ENCODE assay signal across 8 cellular contexts in the genomic region with DNA sequence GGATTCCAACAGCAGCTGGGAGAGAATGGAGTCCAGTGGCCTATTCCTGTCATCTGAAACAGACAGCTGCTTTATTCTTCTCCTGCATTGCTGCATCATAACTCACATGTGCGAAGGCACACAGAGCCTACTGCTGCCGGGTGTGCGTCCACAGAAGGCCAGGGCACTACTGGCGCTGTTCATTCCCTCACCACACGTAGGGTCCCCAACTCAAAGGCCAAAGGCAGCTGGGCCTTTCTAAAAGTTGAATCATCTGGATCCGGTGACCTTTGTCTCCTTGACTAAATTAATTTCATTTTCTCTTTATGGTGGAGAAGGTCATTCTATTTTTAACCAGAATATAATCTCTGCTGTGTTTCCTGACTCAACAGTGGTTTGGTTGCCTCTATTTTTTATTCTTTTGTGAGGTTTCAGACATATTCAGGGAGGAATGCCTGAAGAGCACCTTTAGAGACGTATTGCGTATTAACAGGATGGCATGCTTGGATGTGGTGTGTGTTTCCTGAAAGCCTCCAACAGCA. TPM values are rescaled to one million over a fixed set of nuclear protein-coding genes. Genes with fewer than 3 reads are reported as not detected.
A peak's percentile ranks its signal among the peaks of the same experiment; 100 is the strongest.
DNase-seq lines count a peak whose midpoint lies in the region; ATAC-seq lines count a peak whose summit lies in the region.
"Had no signal": no experiment of that assay in that cellular context is flagged by ENCODE, and none has a peak within 500 bp of the region (broad histone marks: within the 10 kb centered on the region; RNA-seq: fewer than 3 reads in every experiment).

No MANE protein-coding gene starts in this region.

- peaks cover 14% of the 10 kb centered on the region for H3K36me3 Mint-ChIP-seq in activated naive CD4-positive, alpha-beta T cell treated with anti-CD3 and anti-CD28 coated beads, Interleukin-2, amount 10 ng/mL, durations not matched to agents 7 days and 5 days

- peaks cover 58% of the 10 kb centered on the region for H3K4me1 Mint-ChIP-seq in activated naive CD4-positive, alpha-beta T cell treated with anti-CD3 and anti-CD28 coated beads, Interleukin-2, amount 10 ng/mL, durations not matched to agents 7 days and 5 days

- peak; percentile 18 for DNase-seq in activated naive CD4-positive, alpha-beta T cell treated with anti-CD3 and anti-CD28 coated beads, Interleukin-2, amount 10 ng/mL, durations not matched to agents 7 days and 5 days
- no peak for DNase-seq in activated naive CD4-positive, alpha-beta T cell treated with Interleukin-2 at 50 U/mL for 16 hours
- DNase-seq in head of caudate nucleus, result peak in 26 of 42 donors; percentile 17 to 79 (median 49)
- DNase-seq: BE2C had no signal

- intact Hi-C loops in head of caudate nucleus (cut with DNase I), result loop anchor here (10.0 kb wide), 1 partner anchor 150 kb away; a partner anchor contains a TSS

- peak overlapping the region; percentile 93 for H3K27ac Mint-ChIP-seq in activated naive CD4-positive, alpha-beta T cell treated with anti-CD3 and anti-CD28 coated beads, Interleukin-2, amount 10 ng/mL, durations not matched to agents 7 days and 5 days

- H3K9me3 Mint-ChIP-seq in activated naive CD4-positive, alpha-beta T cell treated with anti-CD3 and anti-CD28 coated beads, Interleukin-2, amount 10 ng/mL, durations not matched to agents 7 days and 5 days, result no peaks in the 10 kb centered on the region

- peak overlapping the region; percentile 92 for H3K27ac ChIP-seq in temporal lobe (ENCODE audit: low read depth, low read length)
- H3K27ac ChIP-seq: SJSA1 had no signal

- CTCF ChIA-PET in activated naive CD4-positive, alpha-beta T cell treated with anti-CD3 and anti-CD28 coated beads, Interleukin-2, amount 10 ng/mL, durations not matched to agents 7 days and 5 days (lab: Charles Lee), result interaction anchor here (0.7 to 4.0 kb wide), 5 partner anchors 9 to 351 kb away, joined by 3 to 23 read pairs (median 11); a partner anchor contains a TSS

- no peak overlapping the region for H3K4me3 Mint-ChIP-seq in activated naive CD4-positive, alpha-beta T cell treated with anti-CD3 and anti-CD28 coated beads, Interleukin-2, amount 10 ng/mL, durations not matched to agents 7 days and 5 days

- no peaks in the 10 kb centered on the region for H3K27me3 Mint-ChIP-seq in activated naive CD4-positive, alpha-beta T cell treated with anti-CD3 and anti-CD28 coated beads, Interleukin-2, amount 10 ng/mL, durations not matched to agents 7 days and 5 days

- ATAC-seq in HG03045 (IDR thresholded peaks at IDR 0.05; ENCODE audit: unreplicated experiment) (no peak), GM21737 (IDR thresholded peaks at IDR 0.05; ENCODE audit: unreplicated experiment) (no peak)

RNA-seq across cellular contexts. Expression of a gene that starts 10.8 kb away (rescaled TPM):
- 3.7 TPM for total RNA-seq in temporal lobe

RNA-seq across cellular contexts. Expression of a gene that starts 19.8 kb away (rescaled TPM):
- 0.49 TPM for total RNA-seq in temporal lobe

RNA-seq across cellular contexts. Expression of a gene that starts 24.7 kb away (rescaled TPM):
- 45.2 TPM for total RNA-seq in temporal lobe

RNA-seq across cellular contexts. Expression of a gene that starts 24.9 kb away (rescaled TPM):
- not detected for total RNA-seq in temporal lobe
- total RNA-seq: SJSA1 had no signal

RNA-seq across cellular contexts. Expression of a gene that starts 31.6 kb away (rescaled TPM):
- not detected for total RNA-seq in temporal lobe
- total RNA-seq: SJSA1 had no signal
